Comparison of ENCODE assay signal across 1 cellular context in genomic region chr7:149126662-149127321, GRCh38.
A peak's percentile ranks its signal among the peaks of the same experiment; 100 is the strongest.
TF ChIP-seq lines count a peak whose summit lies in the region.

No MANE protein-coding gene starts in this region.

TF ChIP-seq in HEK293, 187 proteins besides CTCF, POLR2A, EP300 and RAD21 (continued from another document and continues in another):
- TF ChIP-seq ZNF518A (tag by site-specific recombination; conservative IDR thresholded peaks at IDR 0.05; ENCODE audit: low read depth) = 0 out of 2 replicates have a peak, but pooled peaks have one; percentile 12
- peak; percentile 11; the same call in 1 of the 2 replicates for TF ChIP-seq ZXDB (tag by site-specific recombination; IDR thresholded peaks at IDR 0.05)
- no peak for TF ChIP-seq ZFP41 (tag by site-specific recombination; IDR thresholded peaks at IDR 0.05; ENCODE audit: borderline replicate concordance)
- TF ChIP-seq ZBTB6 (tag by site-specific recombination; IDR thresholded peaks at IDR 0.05) = no peak
- peak; percentile 96 for TF ChIP-seq ZBTB26 (tag by site-specific recombination; optimal IDR thresholded peaks at IDR 0.05)
- no peak for TF ChIP-seq ZNF391 (tag by site-specific recombination; IDR thresholded peaks at IDR 0.05; ENCODE audit: borderline replicate concordance, low read depth)
- TF ChIP-seq ZNF221 (tag by site-specific recombination; IDR thresholded peaks at IDR 0.05; ENCODE audit: borderline replicate concordance) = no peak
- TF ChIP-seq ZNF394 (tag by site-specific recombination; IDR thresholded peaks at IDR 0.05; ENCODE audit: borderline replicate concordance) = no peak
- TF ChIP-seq ZNF211 (tag by site-specific recombination; IDR thresholded peaks at IDR 0.05; ENCODE audit: low read depth) = no peak
- no peak for TF ChIP-seq REPIN1 (tag by site-specific recombination; IDR thresholded peaks at IDR 0.05; ENCODE audit: low read depth)
- TF ChIP-seq ZBTB10 (tag by site-specific recombination; IDR thresholded peaks at IDR 0.05) = peak; percentile 74; the same call in 1 of the 2 replicates
- no peak; the same call in 1 of the 2 replicates for TF ChIP-seq KLF9 (tag by site-specific recombination; IDR thresholded peaks at IDR 0.05; ENCODE audit: low read depth)
- no peak for TF ChIP-seq ZNF558 (tag by site-specific recombination; IDR thresholded peaks at IDR 0.05)
- peak; percentile 47; the same call in 1 of the 2 replicates for TF ChIP-seq HIC1 (tag by site-specific recombination; IDR thresholded peaks at IDR 0.05)
- TF ChIP-seq PRDM6 (tag by site-specific recombination; IDR thresholded peaks at IDR 0.05) = no peak
- no peak for TF ChIP-seq PRDM2 (tag by site-specific recombination; IDR thresholded peaks at IDR 0.05; ENCODE audit: borderline replicate concordance)
- no peak for TF ChIP-seq ZNF521 (tag by site-specific recombination; IDR thresholded peaks at IDR 0.05)
- 0 out of 2 replicates have a peak, but pooled peaks have one; percentile 17 for TF ChIP-seq OVOL3 (tag by site-specific recombination; IDR thresholded peaks at IDR 0.05)
- TF ChIP-seq ZNF341 (tag by site-specific recombination; IDR thresholded peaks at IDR 0.05; ENCODE audit: low read depth) = 0 out of 2 replicates have a peak, but pooled peaks have one; percentile 6
- TF ChIP-seq ZNF274 (IDR thresholded peaks at IDR 0.05; ENCODE audit: low read length) = no peak
- TF ChIP-seq ZNF274 (tag by site-specific recombination; IDR thresholded peaks at IDR 0.05; ENCODE audit: borderline replicate concordance) = no peak
- peak; percentile 88 for TF ChIP-seq GLIS2 (tag by site-specific recombination; IDR thresholded peaks at IDR 0.05)
- TF ChIP-seq ZNF266 (tag by site-specific recombination; IDR thresholded peaks at IDR 0.05; ENCODE audit: low read depth) = no peak
- TF ChIP-seq ZNF26 (tag by site-specific recombination; IDR thresholded peaks at IDR 0.05) = no peak
- TF ChIP-seq YY2 (tag by site-specific recombination; IDR thresholded peaks at IDR 0.05) = peak; percentile 37; the same call in 1 of the 2 replicates
- TF ChIP-seq ZNF621 (tag by site-specific recombination; IDR thresholded peaks at IDR 0.05) = no peak
- no peak for TF ChIP-seq ZNF175 (tag by site-specific recombination; IDR thresholded peaks at IDR 0.05)
